14 cellular contexts compared by ENCODE assay signal in genomic region chr7:100219271-100219737, GRCh38. TPM values are rescaled to one million over a fixed set of nuclear protein-coding genes. Genes with fewer than 3 reads are reported as not detected.
DNase-seq lines count a peak whose midpoint lies in the region; ATAC-seq and TF ChIP-seq lines count a peak whose summit lies in the region.
"Had no signal": no experiment of that assay in that cellular context is flagged by ENCODE, and none has a peak within 500 bp of the region (broad histone marks: within the 10 kb centered on the region; RNA-seq: fewer than 3 reads in every experiment).

No MANE protein-coding gene starts in this region.

- no peaks in the 10 kb centered on the region for H3K36me3 ChIP-seq in CD8-positive, alpha-beta memory T cell (ENCODE audit: insufficient read depth, low read length)
- peaks cover 0 to 41% (median 17%) of the 10 kb centered on the region in 6 donors for H3K36me3 ChIP-seq in spleen

- H3K27ac ChIP-seq in CD8-positive, alpha-beta memory T cell (ENCODE audit: low read depth, low read length), result peak overlapping the region; percentile 89
- H3K27ac ChIP-seq in spleen, result peak overlapping the region; percentile 8 to 100 (median 92)
- H3K27ac ChIP-seq: foreskin keratinocyte, tibial artery had no signal

- no peaks in the 10 kb centered on the region for H3K9me3 Mint-ChIP-seq in CD8-positive, alpha-beta memory T cell
- no peaks in the 10 kb centered on the region for H3K9me3 Mint-ChIP-seq in T-helper 2 cell treated with Interferon-gamma antibody and Interleukin-4, amounts not matched to agents 5 μg/mL and 100 μg/mL, for 36 hours
- H3K9me3 Mint-ChIP-seq in activated naive CD8-positive, alpha-beta T cell treated with anti-CD3 and anti-CD28 coated beads, Interleukin-2, amount 10 ng/mL, durations not matched to agents 7 days and 5 days, result no peaks in the 10 kb centered on the region

- peak overlapping the region; percentile 89 to 98 (median 95) for H3K4me3 Mint-ChIP-seq in CD8-positive, alpha-beta memory T cell
- H3K4me3 Mint-ChIP-seq in T-helper 2 cell treated with Interferon-gamma antibody and Interleukin-4, amounts not matched to agents 5 μg/mL and 100 μg/mL, for 36 hours, result peak overlapping the region; percentile 97
- H3K4me3 Mint-ChIP-seq in activated naive CD8-positive, alpha-beta T cell treated with anti-CD3 and anti-CD28 coated beads, Interleukin-2, amount 10 ng/mL, durations not matched to agents 7 days and 5 days, result peak overlapping the region; percentile 94

- CTCF ChIA-PET in CD8-positive, alpha-beta memory T cell (lab: Charles Lee), result interaction anchor here (1.1 to 10.2 kb wide), 4 partner anchors 38 to 93 kb away, joined by 4 to 88 read pairs (median 6); partner anchors contain the start of gene MBLAC1

- peak overlapping the region; percentile 92 to 100 (median 99) for H3K27ac Mint-ChIP-seq in CD8-positive, alpha-beta memory T cell
- peak overlapping the region; percentile 99 for H3K27ac Mint-ChIP-seq in T-helper 2 cell treated with Interferon-gamma antibody and Interleukin-4, amounts not matched to agents 5 μg/mL and 100 μg/mL, for 36 hours
- peak overlapping the region; percentile 99 for H3K27ac Mint-ChIP-seq in activated naive CD8-positive, alpha-beta T cell treated with anti-CD3 and anti-CD28 coated beads, Interleukin-2, amount 10 ng/mL, durations not matched to agents 7 days and 5 days

- 71 to 82% (median 75%) methylated on average over 7 to 10 of the region's 10 CpGs for WGBS in spleen, 5 donors

- H3K4me3 ChIP-seq in CD8-positive, alpha-beta memory T cell (ENCODE audit: low read length), result peak overlapping the region; percentile 95
- peak overlapping the region in 5 of 8 donors; percentile 43 to 81 (median 54) for H3K4me3 ChIP-seq in spleen
- H3K4me3 ChIP-seq: tibial artery had no signal

- peak in 1 of 11 experiments; percentile 10 for TF ChIP-seq CTCF in spleen (IDR thresholded peaks at IDR 0.05 in 8 of 11, conservative IDR thresholded peaks at IDR 0.05 in 3 of 11)

- peaks cover 55% of the 10 kb centered on the region for H3K4me1 ChIP-seq in CD8-positive, alpha-beta memory T cell (ENCODE audit: insufficient read depth, low read length)
- H3K4me1 ChIP-seq in spleen, result peaks cover 0 to 81% (median 21%) of the 10 kb centered on the region in 6 donors
- H3K4me1 ChIP-seq: foreskin keratinocyte, tibial artery had no signal

- peaks cover 0 to 7% of the 10 kb centered on the region in 2 donors for H3K27me3 Mint-ChIP-seq in CD8-positive, alpha-beta memory T cell
- no peaks in the 10 kb centered on the region for H3K27me3 Mint-ChIP-seq in T-helper 2 cell treated with Interferon-gamma antibody and Interleukin-4, amounts not matched to agents 5 μg/mL and 100 μg/mL, for 36 hours (ENCODE audit: low read depth)
- no peaks in the 10 kb centered on the region for H3K27me3 Mint-ChIP-seq in activated naive CD8-positive, alpha-beta T cell treated with anti-CD3 and anti-CD28 coated beads, Interleukin-2, amount 10 ng/mL, durations not matched to agents 7 days and 5 days

- POLR2A ChIA-PET in CD8-positive, alpha-beta memory T cell (lab: Charles Lee), result interaction anchor here (0.6 to 1.0 kb wide), 2 partner anchors 42 to 68 kb away, joined by 3 read pairs; partner anchors contain the start of gene GPC2
- POLR2A ChIA-PET in activated naive CD8-positive, alpha-beta T cell treated with anti-CD3 and anti-CD28 coated beads, Interleukin-2, amount 10 ng/mL, durations not matched to agents 7 days and 5 days (lab: Charles Lee), result interaction anchor here (0.5 to 5.9 kb wide), 7 partner anchors 10 to 126 kb away, joined by 4 to 45 read pairs (median 6); partner anchors contain the start of genes GPC2, LAMTOR4 and STAG3

- peak in 1 of 5 donors; percentile 59 for DNase-seq in CD8-positive, alpha-beta memory T cell
- DNase-seq in T-helper 2 cell treated with Interferon-gamma antibody and Interleukin-4, amounts not matched to agents 5 μg/mL and 100 μg/mL, for 36 hours (ENCODE audit: low spot score), result no peak
- DNase-seq in activated naive CD8-positive, alpha-beta T cell treated with anti-CD3 and anti-CD28 coated beads, Interleukin-2, amount 10 ng/mL, durations not matched to agents 7 days and 5 days, result peak; percentile 52
- peak; percentile 82 for DNase-seq in spleen
- no peak for DNase-seq in LoVo (ENCODE audit: low spot score)
- no peak for DNase-seq in erythroblast (lab: John Stamatoyannopoulos, UW)
- DNase-seq in OCI-M1 (lab: John Stamatoyannopoulos, UW), result no peak
- no peak for DNase-seq in T1000 (lab: John Stamatoyannopoulos, UW)
- DNase-seq: foreskin keratinocyte, left colon, nucleus accumbens, tibial artery had no signal

- intact Hi-C loops in spleen (cut with DNase I; ENCODE audit: low total_unique reads), result no loop called here

- no peaks in the 10 kb centered on the region for H3K9me3 ChIP-seq in CD8-positive, alpha-beta memory T cell (ENCODE audit: low read length)
- no peaks in the 10 kb centered on the region for H3K9me3 ChIP-seq in spleen
- H3K9me3 ChIP-seq: tibial artery had no signal

- peaks cover 48 to 73% (median 56%) of the 10 kb centered on the region in 3 donors for H3K4me1 Mint-ChIP-seq in CD8-positive, alpha-beta memory T cell
- peaks cover 48% of the 10 kb centered on the region for H3K4me1 Mint-ChIP-seq in T-helper 2 cell treated with Interferon-gamma antibody and Interleukin-4, amounts not matched to agents 5 μg/mL and 100 μg/mL, for 36 hours (ENCODE audit: low read depth)
- H3K4me1 Mint-ChIP-seq in activated naive CD8-positive, alpha-beta T cell treated with anti-CD3 and anti-CD28 coated beads, Interleukin-2, amount 10 ng/mL, durations not matched to agents 7 days and 5 days, result peaks cover 53% of the 10 kb centered on the region

- ATAC-seq in activated naive CD8-positive, alpha-beta T cell treated with anti-CD3 and anti-CD28 coated beads, Interleukin-2, amount 10 ng/mL, durations not matched to agents 7 days and 5 days (ENCODE audit: low read depth), result no peak
- ATAC-seq: foreskin keratinocyte, left colon had no signal

- H3K36me3 Mint-ChIP-seq in CD8-positive, alpha-beta memory T cell, result peaks cover 0 to 49% (median 4%) of the 10 kb centered on the region in 3 donors
- H3K36me3 Mint-ChIP-seq in T-helper 2 cell treated with Interferon-gamma antibody and Interleukin-4, amounts not matched to agents 5 μg/mL and 100 μg/mL, for 36 hours (ENCODE audit: low read depth), result peaks cover 45% of the 10 kb centered on the region
- H3K36me3 Mint-ChIP-seq in activated naive CD8-positive, alpha-beta T cell treated with anti-CD3 and anti-CD28 coated beads, Interleukin-2, amount 10 ng/mL, durations not matched to agents 7 days and 5 days, result peaks cover 37% of the 10 kb centered on the region

- no peak for TF ChIP-seq POLR2A in spleen (IDR thresholded peaks at IDR 0.05)
- TF ChIP-seq POLR2A in erythroblast (IDR thresholded peaks at IDR 0.05; ENCODE audit: low read length), result no peak

- no peaks in the 10 kb centered on the region for H3K27me3 ChIP-seq in CD8-positive, alpha-beta memory T cell (ENCODE audit: insufficient read depth, low read length, poor library complexity, severe bottlenecking)
- H3K27me3 ChIP-seq in spleen (replicated peaks in 1 of 7), result no peaks in the 10 kb centered on the region
- H3K27me3 ChIP-seq: foreskin keratinocyte, tibial artery had no signal

RNA-seq across cellular contexts. Expression of gene PVRIG, which starts 0.4 kb away (rescaled TPM):
- total RNA-seq in CD8-positive, alpha-beta memory T cell, result 10 to 100 TPM; 23.9 to 24.5 TPM
- polyA plus RNA-seq in CD8-positive, alpha-beta memory T cell, result 131 TPM
- 10 to 100 TPM; 86.1 to 86.2 TPM for total RNA-seq in activated naive CD8-positive, alpha-beta T cell treated with anti-CD3 and anti-CD28 coated beads, Interleukin-2, amount 10 ng/mL, durations not matched to agents 7 days and 5 days
- total RNA-seq in spleen, result 10 to 100 TPM; 21.9 to 58.7 (median 33.9) TPM
- polyA plus RNA-seq in spleen, result 10 to 100 TPM; 20.3 to 41.2 (median 30.2) TPM
- total RNA-seq: foreskin keratinocyte, G401, HT1080 had no signal
- polyA plus RNA-seq: foreskin keratinocyte had no signal

RNA-seq across cellular contexts. Expression of gene STAG3, which starts 41.6 kb away (rescaled TPM):
- 1 to 10 TPM; 5.0 to 5.1 TPM for total RNA-seq in CD8-positive, alpha-beta memory T cell
- polyA plus RNA-seq in CD8-positive, alpha-beta memory T cell, result 1.5 TPM
- 10 to 100 TPM; 31.1 to 38.8 TPM for total RNA-seq in activated naive CD8-positive, alpha-beta T cell treated with anti-CD3 and anti-CD28 coated beads, Interleukin-2, amount 10 ng/mL, durations not matched to agents 7 days and 5 days
- total RNA-seq in spleen, result 10 to 100 TPM in 5 of 7 donors, 1 to 10 TPM in 2; 8.0 to 59.6 (median 31.4) TPM
- polyA plus RNA-seq in spleen, result 100 to 1,000 TPM in 2 of 3 donors, 10 to 100 TPM in 1; 69.5 to 123 (median 104) TPM

RNA-seq across cellular contexts. Expression of gene GPC2, which starts 42.1 kb away (rescaled TPM):
- 1 to 10 TPM; 1.6 to 2.1 TPM for total RNA-seq in CD8-positive, alpha-beta memory T cell
- polyA plus RNA-seq in CD8-positive, alpha-beta memory T cell, result not detected
- 10 to 100 TPM; 12.6 to 13.0 TPM for total RNA-seq in activated naive CD8-positive, alpha-beta T cell treated with anti-CD3 and anti-CD28 coated beads, Interleukin-2, amount 10 ng/mL, durations not matched to agents 7 days and 5 days
- total RNA-seq in spleen, result 1 to 10 TPM; 2.4 to 5.3 (median 4.5) TPM
- 1 to 10 TPM; 2.1 to 4.4 (median 4.2) TPM for polyA plus RNA-seq in spleen

RNA-seq across cellular contexts. Expression of gene GAL3ST4, which starts 50.9 kb away (rescaled TPM):
- total RNA-seq in CD8-positive, alpha-beta memory T cell, result 1 to 10 TPM; 1.0 to 1.6 TPM
- polyA plus RNA-seq in CD8-positive, alpha-beta memory T cell, result 0.52 TPM
- total RNA-seq in activated naive CD8-positive, alpha-beta T cell treated with anti-CD3 and anti-CD28 coated beads, Interleukin-2, amount 10 ng/mL, durations not matched to agents 7 days and 5 days, result 1 to 10 TPM; 6.7 to 6.9 TPM
- total RNA-seq in spleen, result 1 to 10 TPM; 1.3 to 6.2 (median 3.0) TPM
- polyA plus RNA-seq in spleen, result 1 to 10 TPM; 1.0 to 2.8 (median 1.1) TPM

Comparison
In these comparisons a context has a peak if more than half of its experiments do, and no peak if none do; other contexts are left out.
1. DNase-seq: peak in activated naive CD8-positive, alpha-beta T cell treated with anti-CD3 and anti-CD28 coated beads, Interleukin-2, amount 10 ng/mL, durations not matched to agents 7 days and 5 days (single experiment) and spleen (single experiment); none in T-helper 2 cell treated with Interferon-gamma antibody and Interleukin-4, amounts not matched to agents 5 μg/mL and 100 μg/mL, for 36 hours (single experiment), LoVo (single experiment), erythroblast (0 of 2), OCI-M1 (single experiment) and T1000 (single experiment).
2. Peak in every context shown above with its lines, with median percentiles within 50 percentile points of each other: H3K27ac Mint-ChIP-seq and H3K4me3 Mint-ChIP-seq.